ENCODE assay signal across 28 cellular contexts in genomic region chr2:178676046-178676445, GRCh38.
"Had no signal": no experiment of that assay in that cellular context is flagged by ENCODE, and none has a peak within 500 bp of the region (broad histone marks: within the 10 kb centered on the region; RNA-seq: fewer than 3 reads in every experiment).

No MANE protein-coding gene starts in this region.

- H3K36me3 ChIP-seq: neutrophil, prostate gland, suprapubic skin, tibial artery, transverse colon, uterus had no signal

- H3K27ac ChIP-seq: neutrophil, pancreas, prostate gland, skin epidermis, spleen, suprapubic skin, testis, tibial artery, transverse colon, upper lobe of right lung, uterus had no signal

- DNase-seq: naive thymus-derived CD8-positive, alpha-beta T cell; nephron progenitor cell; nucleus accumbens; pancreas; right cardiac atrium; spleen; stimulated activated CD4-positive, alpha-beta T cell treated with anti-CD3 and anti-CD28 coated beads, Interleukin-12 subunit alpha, Interleukin-12 subunit beta, amount 100 ng/mL, for 4 hours; stimulated activated CD4-positive, alpha-beta T cell treated with anti-CD3 and anti-CD28 coated beads, Interleukin-1b, Interleukin-23, amount 100 ng/mL, for 48 hours; stimulated activated CD4-positive, alpha-beta T cell treated with anti-CD3 and anti-CD28 coated beads, Interleukin-4, amount 100 ng/mL, for 1 hour; stimulated activated CD4-positive, alpha-beta T cell treated with anti-CD3 and anti-CD28 coated beads, Interleukin-4, amount 100 ng/mL, for 4 hours; stimulated activated CD8-positive, alpha-beta memory T cell treated with anti-CD3 and anti-CD28 coated beads, Interleukin-4, amount 100 ng/mL, for 48 hours; stimulated activated naive CD4-positive, alpha-beta T cell; stimulated activated naive CD8-positive, alpha-beta T cell treated with anti-CD3 and anti-CD28 coated beads, Interleukin-15, amount 100 ng/mL, for 72 hours; stimulated activated naive CD8-positive, alpha-beta T cell treated with anti-CD3 and anti-CD28 coated beads, Interleukin-15, Interleukin-2, amounts not matched to agents 100 U/mL and 50 U/mL, for 24 hours; substantia nigra; testis; tibial artery; transverse colon; upper lobe of right lung; uterus had no signal

- H3K4me2 ChIP-seq: smooth muscle cell had no signal

- H3K4me3 ChIP-seq: pancreas, prostate gland, skin epidermis, smooth muscle cell, spleen, suprapubic skin, testis, tibial artery, transverse colon, upper lobe of right lung, uterus had no signal

- H3K9me3 ChIP-seq: pancreas, prostate gland, spleen, suprapubic skin, testis, tibial artery, transverse colon, upper lobe of right lung, uterus had no signal

- ATAC-seq: naive thymus-derived CD8-positive, alpha-beta T cell; natural killer cell treated with Interleukin-12 subunit alpha and Interleukin-12 subunit beta and Interleukin-15 and Interleukin-18, amount 100 ng/mL, for 72 hours; pancreas; sciatic nerve; stimulated activated memory B cell treated with anti-CD40 and anti-IgM and Interleukin-4, amounts not matched to agents 10 μg/mL and 1 μg/mL and 100 μg/mL, for 72 hours; stimulated activated naive CD8-positive, alpha-beta T cell treated with anti-CD3 and anti-CD28 coated beads, Interleukin-15, amount 100 ng/mL, for 72 hours; stimulated activated naive CD8-positive, alpha-beta T cell treated with anti-CD3 and anti-CD28 coated beads, Interleukin-15, Interleukin-2, amounts not matched to agents 100 U/mL and 50 U/mL, for 24 hours; upper lobe of right lung had no signal

- H3K27me3 ChIP-seq: neutrophil, pancreas, spleen, suprapubic skin, testis, tibial artery, transverse colon, upper lobe of right lung, uterus had no signal

- H3K4me1 ChIP-seq: pancreas, prostate gland, suprapubic skin, testis, tibial artery, transverse colon, upper lobe of right lung, uterus had no signal
